ENCODE assay signal across 8 cellular contexts in genomic region chr9:37464426-37465248, GRCh38. TPM values are rescaled to one million over a fixed set of nuclear protein-coding genes. Genes with fewer than 3 reads are reported as not detected.
DNase-seq lines count a peak whose midpoint lies in the region; ATAC-seq, FAIRE-seq and TF ChIP-seq lines count a peak whose summit lies in the region.

No MANE protein-coding gene starts in this region.

- H3K9me3 Mint-ChIP-seq in activated CD4-positive, alpha-beta memory T cell treated with anti-CD3 and anti-CD28 coated beads for 36 hours, result no peaks in the 10 kb centered on the region
- H3K9me3 Mint-ChIP-seq in endodermal cell, result no peaks in the 10 kb centered on the region
- no peaks in the 10 kb centered on the region for H3K9me3 Mint-ChIP-seq in stimulated activated naive B cell treated with anti-CD40 and anti-IgM and Interleukin-4, amounts not matched to agents 10 μg/mL and 1 μg/mL and 100 μg/mL, for 72 hours

- no peaks in the 10 kb centered on the region for H3K9me3 ChIP-seq in A549
- no peaks in the 10 kb centered on the region for H3K9me3 ChIP-seq in endodermal cell (ENCODE audit: control insufficient read depth, low read length)
- H3K9me3 ChIP-seq in mononuclear cell (ENCODE audit: low read depth, low read length), result no peaks in the 10 kb centered on the region

- POLR2A ChIA-PET in A549 (lab: Yijun Ruan, JAX), result interaction anchor here (0.6 to 2.4 kb wide), 21 partner anchors 8 to 396 kb away, joined by 3 to 28 read pairs (median 5); partner anchors contain the start of genes DCAF10, FBXO10, GRHPR and POLR1E
- POLR2A ChIA-PET in activated CD4-positive, alpha-beta memory T cell treated with anti-CD3 and anti-CD28 coated beads for 36 hours (lab: Charles Lee), result interaction anchor here (0.5 to 3.2 kb wide), 8 partner anchors 8 to 344 kb away, joined by 3 to 23 read pairs (median 4); partner anchors contain the start of genes GRHPR, POLR1E and ZCCHC7

- peak overlapping the region; percentile 97 for H3K4me3 Mint-ChIP-seq in activated CD4-positive, alpha-beta memory T cell treated with anti-CD3 and anti-CD28 coated beads for 36 hours
- H3K4me3 Mint-ChIP-seq in endodermal cell, result peak overlapping the region; percentile 90
- peak overlapping the region; percentile 92 to 98 for H3K4me3 Mint-ChIP-seq in stimulated activated naive B cell treated with anti-CD40 and anti-IgM and Interleukin-4, amounts not matched to agents 10 μg/mL and 1 μg/mL and 100 μg/mL, for 72 hours

- peaks cover 6% of the 10 kb centered on the region for H3K36me3 Mint-ChIP-seq in activated CD4-positive, alpha-beta memory T cell treated with anti-CD3 and anti-CD28 coated beads for 36 hours
- H3K36me3 Mint-ChIP-seq in endodermal cell (ENCODE audit: low read depth), result peaks cover 15% of the 10 kb centered on the region
- peaks cover 11 to 19% of the 10 kb centered on the region in 2 donors for H3K36me3 Mint-ChIP-seq in stimulated activated naive B cell treated with anti-CD40 and anti-IgM and Interleukin-4, amounts not matched to agents 10 μg/mL and 1 μg/mL and 100 μg/mL, for 72 hours

- intact Hi-C loops in activated CD4-positive, alpha-beta memory T cell treated with anti-CD3 and anti-CD28 coated beads for 36 hours (cut with micrococcal nuclease), result loop anchor here (1.0 to 5.0 kb wide), 8 partner anchors 21 to 439 kb away; partner anchors contain the start of genes GRHPR, POLR1E, TOMM5 and ZCCHC7

- CTCF ChIA-PET in A549 (lab: Yijun Ruan, JAX), result interaction anchor here (2.9 kb wide), 1 partner anchor 50 kb away, joined by 9 read pairs; no protein-coding TSS in a partner anchor
- CTCF ChIA-PET in activated CD4-positive, alpha-beta memory T cell treated with anti-CD3 and anti-CD28 coated beads for 36 hours (lab: Charles Lee), result interaction anchor here (1.9 kb wide), 2 partner anchors 17 to 53 kb away, joined by 6 read pairs; no protein-coding TSS in a partner anchor

- peak overlapping the region; percentile 98 for H3K4me2 ChIP-seq in A549

- H3K4me1 ChIP-seq in A549 (peaks cover 32% of the 10 kb centered on the region), endodermal cell (ENCODE audit: control insufficient read depth, insufficient read depth, low read length) (no peaks in the 10 kb centered on the region), mononuclear cell (ENCODE audit: insufficient read depth, low read length) (peaks cover 25% of the 10 kb centered on the region)

- DNase-seq in A549 (ENCODE audit: low read depth in 1 of 2, low spot score in 1 of 2) (peak in 1 of 2 experiments; percentile 70), NCI-H2171 treated with DMSO at 0.1 percent for 48 hours (lab: John Stamatoyannopoulos, UW) (peak; percentile 92), endodermal cell (no peak)
- peak; percentile 76 for DNase-seq in activated CD4-positive, alpha-beta memory T cell treated with anti-CD3 and anti-CD28 coated beads for 36 hours
- no peak for DNase-seq in stimulated activated naive B cell treated with anti-CD40 and anti-IgM and Interleukin-4, amounts not matched to agents 10 μg/mL and 1 μg/mL and 100 μg/mL, for 72 hours

- H3K36me3 ChIP-seq in endodermal cell (ENCODE audit: control insufficient read depth, insufficient read depth, low read length), result peaks cover 6% of the 10 kb centered on the region

- peak overlapping the region; percentile 70 for H3K9ac ChIP-seq in endodermal cell (ENCODE audit: extremely low read depth, low read length, poor library complexity, severe bottlenecking)

- peaks cover 29% of the 10 kb centered on the region for H3K4me1 Mint-ChIP-seq in activated CD4-positive, alpha-beta memory T cell treated with anti-CD3 and anti-CD28 coated beads for 36 hours (ENCODE audit: low read depth)
- peaks cover 22% of the 10 kb centered on the region for H3K4me1 Mint-ChIP-seq in endodermal cell
- H3K4me1 Mint-ChIP-seq in stimulated activated naive B cell treated with anti-CD40 and anti-IgM and Interleukin-4, amounts not matched to agents 10 μg/mL and 1 μg/mL and 100 μg/mL, for 72 hours, result peaks cover 23 to 41% of the 10 kb centered on the region in 2 donors

- peak; percentile 58 for TF ChIP-seq POLR2A in A549 (IDR thresholded peaks at IDR 0.05; ENCODE audit: low read length)

- FAIRE-seq in A549 (lab: Jason Lieb, UNC), result no peak

- under 1% methylated on average over 27 of the region's 47 CpGs for WGBS in A549 (ENCODE audit: missing lambda C conversion rate)
- 0 to 1% methylated on average over 17 to 47 of the region's 47 CpGs for WGBS in endodermal cell (ENCODE audit: insufficient coverage in 1 of 2, insufficient read length in 1 of 2), 2 experiments

- H3K27ac ChIP-seq in A549 (peak overlapping the region; percentile 97 to 99), endodermal cell (ENCODE audit: low read depth, low read length) (peak overlapping the region; percentile 97)

- H3K27ac Mint-ChIP-seq in activated CD4-positive, alpha-beta memory T cell treated with anti-CD3 and anti-CD28 coated beads for 36 hours, result peak overlapping the region; percentile 95
- H3K27ac Mint-ChIP-seq in endodermal cell, result peak overlapping the region; percentile 100
- peak overlapping the region; percentile 99 for H3K27ac Mint-ChIP-seq in stimulated activated naive B cell treated with anti-CD40 and anti-IgM and Interleukin-4, amounts not matched to agents 10 μg/mL and 1 μg/mL and 100 μg/mL, for 72 hours

- TF ChIP-seq CTCF in A549 (IDR thresholded peaks at IDR 0.05) (no peak), endodermal cell (conservative IDR thresholded peaks at IDR 0.05) (no peak)

- H3K27me3 Mint-ChIP-seq in activated CD4-positive, alpha-beta memory T cell treated with anti-CD3 and anti-CD28 coated beads for 36 hours, result no peaks in the 10 kb centered on the region
- H3K27me3 Mint-ChIP-seq in endodermal cell (ENCODE audit: insufficient read depth), result no peaks in the 10 kb centered on the region
- no peaks in the 10 kb centered on the region for H3K27me3 Mint-ChIP-seq in stimulated activated naive B cell treated with anti-CD40 and anti-IgM and Interleukin-4, amounts not matched to agents 10 μg/mL and 1 μg/mL and 100 μg/mL, for 72 hours

- no peak for TF ChIP-seq RAD21 in A549 (conservative IDR thresholded peaks at IDR 0.05 in 1 of 2, IDR thresholded peaks at IDR 0.05 in 1 of 2)

- H3K4me3 ChIP-seq in A549, result peak overlapping the region; percentile 55
- H3K4me3 ChIP-seq in endodermal cell (ENCODE audit: low read length), result peak overlapping the region; percentile 93
- H3K4me3 ChIP-seq in mononuclear cell (ENCODE audit: low read length), result peak overlapping the region; percentile 89

- ATAC-seq in A549, result peak; percentile 52 to 63
- peak; percentile 46 for ATAC-seq in GM18502 (IDR thresholded peaks at IDR 0.05; ENCODE audit: poor library complexity, unreplicated experiment)
- peak; percentile 32 for ATAC-seq in HG02884 (IDR thresholded peaks at IDR 0.05; ENCODE audit: unreplicated experiment)
- peak; percentile 57 to 63 for ATAC-seq in stimulated activated naive B cell treated with anti-CD40 and anti-IgM and Interleukin-4, amounts not matched to agents 10 μg/mL and 1 μg/mL and 100 μg/mL, for 72 hours (replicated peaks)

- H3K27me3 ChIP-seq in endodermal cell (ENCODE audit: control insufficient read depth, insufficient read depth, low read length, poor library complexity, severe bottlenecking), result no peaks in the 10 kb centered on the region
- H3K27me3 ChIP-seq in mononuclear cell (ENCODE audit: insufficient read depth, low read length), result no peaks in the 10 kb centered on the region

- TF ChIP-seq EP300 in A549 (IDR thresholded peaks at IDR 0.05), result no peak

TF ChIP-seq in A549, 52 proteins besides CTCF, POLR2A, EP300 and RAD21 (continues in another document):
- TF ChIP-seq MAFK (IDR thresholded peaks at IDR 0.05; ENCODE audit: partially characterized antibody), result no peak
- TF ChIP-seq USF2 (IDR thresholded peaks at IDR 0.05), result peak; percentile 67
- TF ChIP-seq HDAC2 (IDR thresholded peaks at IDR 0.05), result no peak
- TF ChIP-seq KDM5A (IDR thresholded peaks at IDR 0.05), result no peak

RNA-seq across cellular contexts. Expression of gene ZBTB5, which starts 0.6 kb away (rescaled TPM):
- polyA plus RNA-seq in A549 (2011; rRNA removed) (18.1 and 19.8 TPM in 2 replicates), A549 (2017; fragmentation: RNase III; extraction: RNeasy Plus Mini Kit Qiagen cat#74134 plus additional on column Dnase treatment) (10.7 to 12.4 TPM (median 11.7 TPM) in 3 replicates)
- 6.7 and 8.8 TPM in 2 replicates for polyA plus RNA-seq in A549 (2012; cell fraction: cytosol; rRNA removed)
- polyA plus RNA-seq in A549 (2012; cell fraction: nucleus; rRNA removed), result 12.0 and 15.5 TPM in 2 replicates
- 26.7 and 29.1 TPM in 2 replicates for polyA minus RNA-seq in A549 (2011; rRNA and poly(A)+ RNA removed)
- 1 to 10 TPM; 8.3 to 9.3 TPM for total RNA-seq in activated CD4-positive, alpha-beta memory T cell treated with anti-CD3 and anti-CD28 coated beads for 36 hours
- total RNA-seq in endodermal cell (10 to 100 TPM; 12.5 to 19.4 TPM), mononuclear cell (37.8 TPM)
- polyA plus RNA-seq in endodermal cell (2013, experiment 1 of 2), result 26.2 TPM
- 25.8 TPM for polyA plus RNA-seq in endodermal cell (2013, experiment 2 of 2)

RNA-seq across cellular contexts. Expression of gene POLR1E, which starts 21.1 kb away (rescaled TPM):
- polyA plus RNA-seq in A549 (2011; rRNA removed) (47.2 and 49.8 TPM in 2 replicates), A549 (2017; fragmentation: RNase III; extraction: RNeasy Plus Mini Kit Qiagen cat#74134 plus additional on column Dnase treatment) (39.0 to 48.6 TPM (median 41.9 TPM) in 3 replicates)
- polyA plus RNA-seq in A549 (2012; cell fraction: cytosol; rRNA removed), result 37.6 and 38.4 TPM in 2 replicates
- 12.5 and 13.4 TPM in 2 replicates for polyA plus RNA-seq in A549 (2012; cell fraction: nucleus; rRNA removed)
- polyA minus RNA-seq in A549 (2011; rRNA and poly(A)+ RNA removed), result 28.3 and 29.1 TPM in 2 replicates
- 10 to 100 TPM; 56.7 to 58.0 TPM for total RNA-seq in activated CD4-positive, alpha-beta memory T cell treated with anti-CD3 and anti-CD28 coated beads for 36 hours
- total RNA-seq in endodermal cell (10 to 100 TPM; 23.5 to 25.2 TPM), mononuclear cell (28.9 TPM)
- polyA plus RNA-seq in endodermal cell (2013, experiment 1 of 2), result 22.3 TPM
- polyA plus RNA-seq in endodermal cell (2013, experiment 2 of 2), result 21.5 TPM

RNA-seq across cellular contexts. Expression of gene GRHPR, which starts 42.1 kb away (rescaled TPM):
- polyA plus RNA-seq in A549 (2011; rRNA removed) (111 and 132 TPM in 2 replicates), A549 (2017; fragmentation: RNase III; extraction: RNeasy Plus Mini Kit Qiagen cat#74134 plus additional on column Dnase treatment) (144 to 159 TPM (median 146 TPM) in 3 replicates)
- polyA plus RNA-seq in A549 (2012; cell fraction: cytosol; rRNA removed), result 257 and 266 TPM in 2 replicates
- 262 and 287 TPM in 2 replicates for polyA plus RNA-seq in A549 (2012; cell fraction: nucleus; rRNA removed)
- 139 and 145 TPM in 2 replicates for polyA minus RNA-seq in A549 (2011; rRNA and poly(A)+ RNA removed)
- 10 to 100 TPM; 84.1 to 85.0 TPM for total RNA-seq in activated CD4-positive, alpha-beta memory T cell treated with anti-CD3 and anti-CD28 coated beads for 36 hours
- total RNA-seq in endodermal cell (100 to 1,000 TPM; 105 to 128 TPM), mononuclear cell (56.4 TPM)
- 105 TPM for polyA plus RNA-seq in endodermal cell (2013, experiment 1 of 2)
- polyA plus RNA-seq in endodermal cell (2013, experiment 2 of 2), result 92.7 TPM

Comparison
In these comparisons a context has a peak if more than half of its experiments do, and no peak if none do; other contexts are left out.
1. DNase-seq: peak in NCI-H2171 treated with DMSO at 0.1 percent for 48 hours (single experiment) and activated CD4-positive, alpha-beta memory T cell treated with anti-CD3 and anti-CD28 coated beads for 36 hours (single experiment); none in endodermal cell (single experiment) and stimulated activated naive B cell treated with anti-CD40 and anti-IgM and Interleukin-4, amounts not matched to agents 10 μg/mL and 1 μg/mL and 100 μg/mL, for 72 hours (single experiment).
2. Peak in every context shown above with its lines, with median percentiles within 50 percentile points of each other: ATAC-seq, H3K4me3 ChIP-seq, H3K27ac Mint-ChIP-seq and H3K4me3 Mint-ChIP-seq.